8 cellular contexts compared by ENCODE assay signal in the genomic region with DNA sequence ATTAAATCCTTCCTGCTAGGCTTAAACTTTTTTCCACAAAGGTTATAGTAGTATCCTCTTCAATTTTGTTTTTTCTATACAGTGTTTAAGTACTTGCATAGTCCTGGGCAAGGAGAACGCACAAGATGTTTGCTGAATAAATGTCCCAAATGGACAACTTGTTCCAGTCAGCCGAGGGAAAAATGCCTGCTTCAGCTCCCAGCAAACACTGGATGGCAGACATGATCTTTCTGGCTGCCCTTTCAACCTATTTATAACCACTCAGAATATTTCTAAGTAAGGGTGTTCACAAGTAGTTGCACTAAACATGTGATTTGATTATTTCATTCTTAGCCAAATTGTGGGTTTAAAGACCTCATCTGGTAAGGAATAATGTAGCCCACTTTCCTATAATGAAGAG. TPM values are rescaled to one million over a fixed set of nuclear protein-coding genes. Genes with fewer than 3 reads are reported as not detected.
DNase-seq lines count a peak whose midpoint lies in the region; ATAC-seq and TF ChIP-seq lines count a peak whose summit lies in the region.

No MANE protein-coding gene starts in this region.

- H3K9me3 Mint-ChIP-seq in progenitor cell of endocrine pancreas (ENCODE audit: low read depth) = no peaks in the 10 kb centered on the region
- no peaks in the 10 kb centered on the region for H3K9me3 Mint-ChIP-seq in stimulated activated effector memory CD8-positive, alpha-beta T cell treated with anti-CD3 and anti-CD28 coated beads, Interleukin-12 subunit alpha, Interleukin-12 subunit beta, amount 100 ng/mL, for 72 hours

- peak; percentile 66 for TF ChIP-seq CTCF in fibroblast of pulmonary artery (IDR thresholded peaks at IDR 0.05; ENCODE audit: low read length, missing control alignments)
- TF ChIP-seq CTCF in progenitor cell of endocrine pancreas (IDR thresholded peaks at IDR 0.05; ENCODE audit: unreplicated experiment) = peak; percentile 38

- H3K36me3 Mint-ChIP-seq in progenitor cell of endocrine pancreas (ENCODE audit: insufficient read depth) (no peaks in the 10 kb centered on the region), T-helper 17 cell (ENCODE audit: low read depth) (no peaks in the 10 kb centered on the region)
- H3K36me3 Mint-ChIP-seq in stimulated activated effector memory CD8-positive, alpha-beta T cell treated with anti-CD3 and anti-CD28 coated beads, Interleukin-12 subunit alpha, Interleukin-12 subunit beta, amount 100 ng/mL, for 72 hours = no peaks in the 10 kb centered on the region

- H3K4me3 Mint-ChIP-seq in progenitor cell of endocrine pancreas (ENCODE audit: low read depth) (no peak overlapping the region), T-helper 17 cell (no peak overlapping the region)
- no peak overlapping the region for H3K4me3 Mint-ChIP-seq in stimulated activated effector memory CD8-positive, alpha-beta T cell treated with anti-CD3 and anti-CD28 coated beads, Interleukin-12 subunit alpha, Interleukin-12 subunit beta, amount 100 ng/mL, for 72 hours

- no peak for ATAC-seq in HG02763 (IDR thresholded peaks at IDR 0.05; ENCODE audit: unreplicated experiment)
- ATAC-seq in stimulated activated effector memory CD8-positive, alpha-beta T cell treated with anti-CD3 and anti-CD28 coated beads, Interleukin-12 subunit alpha, Interleukin-12 subunit beta, amount 100 ng/mL, for 72 hours = no peak
- no peak for ATAC-seq in T-helper 17 cell

- H3K27me3 Mint-ChIP-seq in progenitor cell of endocrine pancreas (no peaks in the 10 kb centered on the region), T-helper 17 cell (peaks cover 7% of the 10 kb centered on the region)

- H3K4me1 Mint-ChIP-seq in progenitor cell of endocrine pancreas (ENCODE audit: low read depth) (no peaks in the 10 kb centered on the region), T-helper 17 cell (no peaks in the 10 kb centered on the region)
- no peaks in the 10 kb centered on the region for H3K4me1 Mint-ChIP-seq in stimulated activated effector memory CD8-positive, alpha-beta T cell treated with anti-CD3 and anti-CD28 coated beads, Interleukin-12 subunit alpha, Interleukin-12 subunit beta, amount 100 ng/mL, for 72 hours

- DNase-seq in ELF-1 (ENCODE audit: low read depth, low spot score) (peak; percentile 17), OCI-M1 (lab: John Stamatoyannopoulos, UW) (peak; percentile 2), fibroblast of pulmonary artery (ENCODE audit: low read depth) (peak; percentile 69), progenitor cell of endocrine pancreas (ENCODE audit: low spot score, unreplicated experiment) (no peak), T-helper 17 cell (no peak), NCI-H1105 treated with DMSO at 0.1 percent for 48 hours (lab: John Stamatoyannopoulos, UW) (no peak)
- no peak for DNase-seq in stimulated activated effector memory CD8-positive, alpha-beta T cell treated with anti-CD3 and anti-CD28 coated beads, Interleukin-12 subunit alpha, Interleukin-12 subunit beta, amount 100 ng/mL, for 72 hours (ENCODE audit: low spot score in 2 of 2)

- no peaks in the 10 kb centered on the region for H3K9me3 ChIP-seq in T-helper 17 cell (ENCODE audit: control insufficient read depth, low read length, poor library complexity, severe bottlenecking)

- no peak overlapping the region for H3K4me3 ChIP-seq in fibroblast of pulmonary artery (replicated peaks; ENCODE audit: low read depth, low read length)

- H3K27ac Mint-ChIP-seq in progenitor cell of endocrine pancreas (no peak overlapping the region), T-helper 17 cell (no peak overlapping the region)
- H3K27ac Mint-ChIP-seq in stimulated activated effector memory CD8-positive, alpha-beta T cell treated with anti-CD3 and anti-CD28 coated beads, Interleukin-12 subunit alpha, Interleukin-12 subunit beta, amount 100 ng/mL, for 72 hours = no peak overlapping the region

RNA-seq across cellular contexts. Expression of a gene that starts 29.8 kb away (rescaled TPM):
- total RNA-seq in progenitor cell of endocrine pancreas = 1.4 and 2.6 TPM in 2 replicates
- under 1 TPM; 0.78 to 0.90 TPM for total RNA-seq in T-helper 17 cell

Comparison
In these comparisons a context has a peak if more than half of its experiments do, and no peak if none do; other contexts are left out.
1. DNase-seq: peak in ELF-1 (single experiment), OCI-M1 (single experiment) and fibroblast of pulmonary artery (single experiment); none in progenitor cell of endocrine pancreas (single experiment), stimulated activated effector memory CD8-positive, alpha-beta T cell treated with anti-CD3 and anti-CD28 coated beads, Interleukin-12 subunit alpha, Interleukin-12 subunit beta, amount 100 ng/mL, for 72 hours (0 of 2), T-helper 17 cell (0 of 3) and NCI-H1105 treated with DMSO at 0.1 percent for 48 hours (single experiment).